ENCODE assay signal across 11 cellular contexts in the genomic region with DNA sequence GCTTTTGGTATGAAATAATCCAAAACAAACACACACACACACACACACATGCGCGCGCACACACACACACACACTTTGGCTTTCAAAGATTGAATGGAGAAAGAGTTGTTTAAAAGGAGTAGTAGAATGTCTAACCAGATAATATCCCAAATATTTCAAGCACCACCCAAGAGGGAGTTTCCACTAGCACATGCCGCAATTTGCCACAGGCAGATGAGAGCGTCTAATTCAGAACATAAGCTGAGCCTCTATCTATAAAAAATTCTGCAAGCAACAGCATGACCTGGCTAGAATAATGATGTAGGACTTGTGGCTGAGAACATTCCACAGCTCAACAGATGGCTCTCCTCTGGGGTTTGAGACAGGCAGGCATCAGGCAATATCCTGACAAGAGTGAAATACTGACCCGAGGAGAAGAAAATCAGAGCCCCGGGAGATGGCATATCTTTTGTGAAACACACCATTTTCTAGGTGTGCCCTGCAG.
A peak's percentile ranks its signal among the peaks of the same experiment; 100 is the strongest.
DNase-seq lines count a peak whose midpoint lies in the region; ATAC-seq and TF ChIP-seq lines count a peak whose summit lies in the region.
"Had no signal": no experiment of that assay in that cellular context is flagged by ENCODE, and none has a peak within 500 bp of the region (broad histone marks: within the 10 kb centered on the region; RNA-seq: fewer than 3 reads in every experiment).

No MANE protein-coding gene starts in this region.

- BruUV-seq in MCF 10A (replicated peaks; lab: Mats Ljungman, UMichigan), result no TSS peak

- H3K4me1 Mint-ChIP-seq in MCF 10A (ENCODE audit: insufficient read depth, unreplicated experiment), result no peaks in the 10 kb centered on the region

- H3K36me3 ChIP-seq in H7 (replicated peaks; ENCODE audit: control insufficient read depth, insufficient read depth, low read length), result no peaks in the 10 kb centered on the region

- intact Hi-C loops in MCF 10A (cut with micrococcal nuclease) (no loop called here), left ventricle myocardium superior (cut with micrococcal nuclease) (no loop called here)

- peak overlapping the region in 15 of 21 experiments; percentile 14 to 74 (median 56) for H3K27ac ChIP-seq in skin epidermis

- CTCF ChIA-PET in MCF 10A (lab: Yijun Ruan, JAX), result interaction anchor here (0.5 to 1.3 kb wide), 5 partner anchors 66 to 1716 kb away, joined by 3 to 5 read pairs (median 3); no protein-coding TSS in a partner anchor

- H3K27ac Mint-ChIP-seq in MCF 10A (ENCODE audit: low read depth, unreplicated experiment), result no peak overlapping the region
- H3K27ac Mint-ChIP-seq: T-cell had no signal

- DNase-seq in H7 (peak; percentile 19), MCF 10A (ENCODE audit: unreplicated experiment) (peak; percentile 9), left ventricle myocardium superior (peak; percentile 54), NCI-H1417 (lab: John Stamatoyannopoulos, UW) (no peak), T-helper 2 cell (no peak)
- DNase-seq: cortex of kidney, NCI-H345, T-cell had no signal

- peak; percentile 84 for ATAC-seq in left ventricle myocardium superior
- ATAC-seq in GM21528 (IDR thresholded peaks at IDR 0.05; ENCODE audit: low FRiP score, unreplicated experiment), result no peak
- no peak for ATAC-seq in HG02938 (IDR thresholded peaks at IDR 0.05; ENCODE audit: unreplicated experiment)
- ATAC-seq: T-cell had no signal

- POLR2A ChIA-PET in MCF 10A (lab: Yijun Ruan, JAX), result interaction anchor here (0.7 to 1.9 kb wide), 5 partner anchors 10 to 1508 kb away, joined by 3 to 18 read pairs (median 4); partner anchors contain the start of gene STT3B

- no peaks in the 10 kb centered on the region for H3K36me3 Mint-ChIP-seq in MCF 10A (ENCODE audit: insufficient read depth, unreplicated experiment)

- H3K4me3 ChIP-seq in H7 (ENCODE audit: insufficient read depth, low read depth, low read length) (no peak overlapping the region), skin epidermis (no peak overlapping the region)

- H3K9me3 Mint-ChIP-seq in MCF 10A (ENCODE audit: unreplicated experiment), result no peaks in the 10 kb centered on the region

- no peak overlapping the region for H3K4me3 Mint-ChIP-seq in MCF 10A (ENCODE audit: unreplicated experiment)
- H3K4me3 Mint-ChIP-seq: T-cell had no signal

- H3K27me3 Mint-ChIP-seq in MCF 10A (ENCODE audit: insufficient read depth, unreplicated experiment), result no peaks in the 10 kb centered on the region

- H3K27me3 ChIP-seq in H7 (ENCODE audit: control insufficient read depth, insufficient read depth, low read length), result no peaks in the 10 kb centered on the region

- TF ChIP-seq CTCF in MCF 10A (IDR thresholded peaks at IDR 0.05; ENCODE audit: unreplicated experiment), result no peak

Comparison
In these comparisons a context has a peak if more than half of its experiments do, and no peak if none do; other contexts are left out.
1. DNase-seq: peak in H7 (single experiment), MCF 10A (single experiment) and left ventricle myocardium superior (single experiment); none in NCI-H1417 (0 of 3) and T-helper 2 cell (0 of 5).